9 cellular contexts compared by ENCODE assay signal in the genomic region with DNA sequence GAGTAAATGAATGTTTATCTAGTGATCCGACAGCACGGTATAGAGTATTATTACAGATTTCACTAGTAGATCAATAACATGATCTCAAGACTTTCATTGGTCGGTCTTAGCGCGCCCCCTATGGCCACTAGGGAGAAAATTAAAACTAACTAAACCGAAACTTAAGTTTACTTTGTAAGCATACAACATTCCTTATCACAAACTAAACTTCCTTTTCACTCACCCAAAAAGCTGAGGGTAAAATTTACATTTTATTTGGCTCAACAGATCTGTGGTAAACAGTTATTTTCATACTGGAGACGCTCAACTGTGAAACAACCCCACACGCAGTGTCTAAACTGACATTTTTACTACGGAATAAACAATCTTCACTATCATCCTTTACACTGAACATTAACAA.
DNase-seq lines count a peak whose midpoint lies in the region; ATAC-seq, FAIRE-seq and TF ChIP-seq lines count a peak whose summit lies in the region.
"Had no signal": no experiment of that assay in that cellular context is flagged by ENCODE, and none has a peak within 500 bp of the region (broad histone marks: within the 10 kb centered on the region; RNA-seq: fewer than 3 reads in every experiment).

No MANE protein-coding gene starts in this region.

- TF ChIP-seq CTCF in GM10266 (IDR thresholded peaks at IDR 0.05; ENCODE audit: control insufficient read depth, insufficient read depth, low read depth, missing control alignments) (peak; percentile 58), keratinocyte (optimal IDR thresholded peaks at IDR 0.05 in 1 of 3, IDR thresholded peaks at IDR 0.05 in 1 of 3, conservative IDR thresholded peaks at IDR 0.05 in 1 of 3; ENCODE audit: extremely low read depth in 1 of 3, insufficient read depth in 2 of 3, low read length in 3 of 3) (peak in 2 of 3 experiments; percentile 62 to 67)
- TF ChIP-seq CTCF in activated CD8-positive, alpha-beta T cell treated with anti-CD3 and anti-CD28 coated beads for 36 hours (IDR thresholded peaks at IDR 0.05), result peak; percentile 40

- no peak overlapping the region for H3K27ac Mint-ChIP-seq in activated CD8-positive, alpha-beta T cell treated with anti-CD3 and anti-CD28 coated beads for 36 hours

- H3K9ac ChIP-seq in Karpas-422 (ENCODE audit: low read length) (peak overlapping the region; percentile 23), keratinocyte (ENCODE audit: control insufficient read depth, extremely low read depth, insufficient read depth, low read length) (no peak overlapping the region)

- no peaks in the 10 kb centered on the region for H3K9me3 Mint-ChIP-seq in activated CD8-positive, alpha-beta T cell treated with anti-CD3 and anti-CD28 coated beads for 36 hours

- H3K4me2 ChIP-seq in Karpas-422 (ENCODE audit: low read depth, low read length, poor library complexity, severe bottlenecking), result peak overlapping the region; percentile 62
- peak overlapping the region; percentile 63 for H3K4me2 ChIP-seq in keratinocyte (ENCODE audit: control insufficient read depth, extremely low read depth, insufficient read depth, low read depth, low read length)

- peak; percentile 63 for FAIRE-seq in keratinocyte (lab: Jason Lieb, UNC)

- no peaks in the 10 kb centered on the region for H3K9me1 ChIP-seq in keratinocyte (ENCODE audit: control insufficient read depth, extremely low read depth, insufficient read depth, low read length)

- no peaks in the 10 kb centered on the region for H3K9me3 ChIP-seq in Karpas-422 (ENCODE audit: low read length)
- H3K9me3 ChIP-seq in keratinocyte (ENCODE audit: control insufficient read depth, low read depth, low read length), result no peaks in the 10 kb centered on the region

- H3K79me2 ChIP-seq in Karpas-422 (ENCODE audit: low read length) (no peaks in the 10 kb centered on the region), keratinocyte (ENCODE audit: control insufficient read depth, insufficient read depth, low read length) (no peaks in the 10 kb centered on the region)

- DNase-seq in GM10266 (ENCODE audit: extremely low spot score), result peak; percentile 28
- DNase-seq in Karpas-422, result peak; percentile 79
- peak; percentile 51 for DNase-seq in activated CD8-positive, alpha-beta T cell treated with anti-CD3 and anti-CD28 coated beads for 36 hours
- peak; percentile 4 for DNase-seq in keratinocyte (ENCODE audit: low read depth, low spot score)
- no peak for DNase-seq in NCI-H2107 (lab: John Stamatoyannopoulos, UW)
- DNase-seq in epidermal melanocyte (ENCODE audit: insufficient read length, low spot score), result no peak

- H3K36me3 ChIP-seq in Karpas-422 (ENCODE audit: insufficient read depth, low read length) (no peaks in the 10 kb centered on the region), keratinocyte (ENCODE audit: control insufficient read depth in 2 of 2, extremely low read depth in 1 of 2, insufficient read depth in 2 of 2, low read length in 2 of 2) (no peaks in the 10 kb centered on the region)

- no peaks in the 10 kb centered on the region for H3K9me2 ChIP-seq in Karpas-422 (replicated peaks; ENCODE audit: insufficient read depth, low read length)

- H3K4me1 ChIP-seq in Karpas-422 (ENCODE audit: low read length) (peaks cover 3% of the 10 kb centered on the region; the same call in 1 of the 2 replicates), keratinocyte (ENCODE audit: control insufficient read depth, extremely low read depth, insufficient read depth, low read length) (no peaks in the 10 kb centered on the region)

- H3K4me3 Mint-ChIP-seq in activated CD8-positive, alpha-beta T cell treated with anti-CD3 and anti-CD28 coated beads for 36 hours, result peak overlapping the region; percentile 2

- H3K27me3 Mint-ChIP-seq in activated CD8-positive, alpha-beta T cell treated with anti-CD3 and anti-CD28 coated beads for 36 hours, result no peaks in the 10 kb centered on the region

- ATAC-seq in GM21423 (IDR thresholded peaks at IDR 0.05; ENCODE audit: unreplicated experiment), result peak; percentile 72
- no peak for ATAC-seq in activated CD8-positive, alpha-beta T cell treated with anti-CD3 and anti-CD28 coated beads for 36 hours
- ATAC-seq in GM19328 (IDR thresholded peaks at IDR 0.05; ENCODE audit: unreplicated experiment), result no peak

- H3K36me3 Mint-ChIP-seq in activated CD8-positive, alpha-beta T cell treated with anti-CD3 and anti-CD28 coated beads for 36 hours (ENCODE audit: low read depth), result no peaks in the 10 kb centered on the region

- POLR2A ChIA-PET in activated CD8-positive, alpha-beta T cell treated with anti-CD3 and anti-CD28 coated beads for 36 hours (lab: Charles Lee), result interaction anchor here (0.5 to 0.6 kb wide), 2 partner anchors 232 to 610 kb away, joined by 3 read pairs; no protein-coding TSS in a partner anchor

- no peaks in the 10 kb centered on the region for H3K27me3 ChIP-seq in Karpas-422 (ENCODE audit: low read length)
- no peaks in the 10 kb centered on the region for H3K27me3 ChIP-seq in keratinocyte (ENCODE audit: control insufficient read depth, extremely low read depth, insufficient read depth, low read length)

- no peaks in the 10 kb centered on the region for H4K20me1 ChIP-seq in Karpas-422 (ENCODE audit: insufficient read depth, low read depth, low read length)
- no peaks in the 10 kb centered on the region for H4K20me1 ChIP-seq in keratinocyte (ENCODE audit: control insufficient read depth, extremely low read depth, insufficient read depth, low read length)

- dilution Hi-C loops in keratinocyte (cut with MboI; ENCODE audit: extremely low pct_ligation_motif_present, low sequenced_read_pairs), result no loop called here

- CTCF ChIA-PET in activated CD8-positive, alpha-beta T cell treated with anti-CD3 and anti-CD28 coated beads for 36 hours (lab: Charles Lee), result interaction anchor here (0.8 kb wide), 1 partner anchor 87 kb away, joined by 3 read pairs; no protein-coding TSS in a partner anchor

- H2AFZ ChIP-seq in Karpas-422 (ENCODE audit: low read length) (peak overlapping the region; percentile 84), keratinocyte (ENCODE audit: control insufficient read depth, low read length) (no peak overlapping the region)

- no peaks in the 10 kb centered on the region for H3K4me1 Mint-ChIP-seq in activated CD8-positive, alpha-beta T cell treated with anti-CD3 and anti-CD28 coated beads for 36 hours (ENCODE audit: low read depth)

- intact Hi-C loops in activated CD8-positive, alpha-beta T cell treated with anti-CD3 and anti-CD28 coated beads for 36 hours (cut with micrococcal nuclease), result loop anchor here (5.0 kb wide), 1 partner anchor 741 kb away; no protein-coding TSS in a partner anchor

- no peak overlapping the region for H3K27ac ChIP-seq in Karpas-422 (ENCODE audit: low read length)
- no peak overlapping the region for H3K27ac ChIP-seq in keratinocyte (ENCODE audit: control insufficient read depth, insufficient read depth, low read length)
- H3K27ac ChIP-seq: skin epidermis had no signal

- H3K4me3 ChIP-seq in Karpas-422 (ENCODE audit: low read length) (peak overlapping the region; percentile 58), keratinocyte (ENCODE audit: control insufficient read depth in 2 of 3, extremely low read depth in 1 of 3, insufficient read depth in 2 of 3, low read depth in 1 of 3, low read length in 3 of 3) (no peak overlapping the region)

Comparison
In these comparisons a context has a peak if more than half of its experiments do, and no peak if none do; other contexts are left out.
1. DNase-seq: peak in GM10266 (single experiment), Karpas-422 (single experiment), activated CD8-positive, alpha-beta T cell treated with anti-CD3 and anti-CD28 coated beads for 36 hours (single experiment) and keratinocyte (single experiment); none in NCI-H2107 (single experiment) and epidermal melanocyte (single experiment).
2. Peak in every context shown above with its lines, with median percentiles within 50 percentile points of each other: CTCF ChIP-seq.